ENCODE assay signal across 1 cellular context in genomic region chrX:40100537-40101429, GRCh38.
TF ChIP-seq lines count a peak whose summit lies in the region.

No MANE protein-coding gene starts in this region.

TF ChIP-seq in HepG2, 621 proteins besides CTCF, POLR2A, EP300 and RAD21:
- TF ChIP-seq ZNF567 (CRISPR knock-in tag; IDR thresholded peaks at IDR 0.05; ENCODE audit: borderline replicate concordance), result no peak
TF ChIP-seq in HepG2: peak in this region for 0.
